ENCODE assay signal across 8 cellular contexts in the genomic region with DNA sequence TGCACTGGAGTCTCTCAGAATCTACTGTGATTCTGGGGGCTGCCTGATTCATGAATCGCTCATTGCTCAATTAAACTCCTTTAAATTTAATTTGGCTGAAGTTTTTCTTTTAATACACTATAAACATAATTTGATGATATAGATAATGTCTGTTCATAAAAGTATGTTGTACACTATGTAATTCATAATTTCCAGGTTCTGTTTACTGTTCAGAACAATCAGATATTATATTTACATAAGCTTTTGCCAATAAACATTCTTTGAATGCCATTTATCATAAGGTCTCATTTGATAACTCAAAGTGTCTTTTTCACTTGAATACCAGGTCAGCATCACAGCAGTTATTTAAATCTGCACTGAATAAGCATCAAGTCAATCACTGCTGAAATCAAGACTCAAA.
"Had no signal": no experiment of that assay in that cellular context is flagged by ENCODE, and none has a peak within 500 bp of the region (broad histone marks: within the 10 kb centered on the region; RNA-seq: fewer than 3 reads in every experiment).

No MANE protein-coding gene starts in this region.

- H2AFZ ChIP-seq: GM23338 had no signal

- ATAC-seq: GM23338, K562 had no signal

- H3K4me2 ChIP-seq: GM23338 had no signal

- H3K27ac ChIP-seq: HL-60 had no signal

- H3K4me3 ChIP-seq: GM23338, K562 had no signal

- DNase-seq: H9, HCEC 1CT, HFFc6, IMR-90, KG1 had no signal

- H3K27ac Mint-ChIP-seq: GM23338, H9, HFFc6 had no signal

- H3K4me3 Mint-ChIP-seq: GM23338, H9, HFFc6 had no signal
